In genomic region chr3:129184396-129184656, GRCh38 we compare ENCODE assay signal across 7 cellular contexts. TPM values are rescaled to one million over a fixed set of nuclear protein-coding genes. Genes with fewer than 3 reads are reported as not detected.
DNase-seq lines count a peak whose midpoint lies in the region; ATAC-seq and TF ChIP-seq lines count a peak whose summit lies in the region.

No MANE protein-coding gene starts in this region.

- DNase-seq in WERI-Rb-1 (no peak), fibroblast of the aortic adventitia (ENCODE audit: low read depth) (no peak), omental fat pad (ENCODE audit: low spot score) (no peak), AML-193 (lab: John Stamatoyannopoulos, UW) (no peak)
- no peak for DNase-seq in activated CD4-positive, CD25-positive, alpha-beta regulatory T cell treated with anti-CD3 and anti-CD28 coated beads, Interleukin-2, amount 50 U/mL, for 72 hours

- peak overlapping the region; percentile 99 for H3K27ac ChIP-seq in WERI-Rb-1

- TF ChIP-seq CTCF in GM12875 (IDR thresholded peaks at IDR 0.05; ENCODE audit: borderline replicate concordance, insufficient read depth, low read depth, low read length) (no peak), WERI-Rb-1 (IDR thresholded peaks at IDR 0.05; ENCODE audit: low read depth, low read length) (no peak), fibroblast of the aortic adventitia (IDR thresholded peaks at IDR 0.05; ENCODE audit: insufficient read depth, low read length) (no peak), omental fat pad (IDR thresholded peaks at IDR 0.05) (no peak)

- peaks cover 32% of the 10 kb centered on the region for H3K36me3 ChIP-seq in WERI-Rb-1

- H3K27me3 ChIP-seq in WERI-Rb-1 (ENCODE audit: insufficient read depth, low read depth, severe bottlenecking): no peaks in the 10 kb centered on the region

- ATAC-seq in HG03354 (IDR thresholded peaks at IDR 0.05; ENCODE audit: poor library complexity, severe bottlenecking, unreplicated experiment) (peak; percentile 5), omental fat pad (ENCODE audit: low FRiP score) (peak; percentile 16)

- H3K4me3 ChIP-seq in GM12875 (ENCODE audit: low read depth, low read length) (peak overlapping the region; percentile 93), WERI-Rb-1 (ENCODE audit: low read depth, low read length) (peak overlapping the region; percentile 90), fibroblast of the aortic adventitia (ENCODE audit: low read depth, low read length) (peak overlapping the region; percentile 74)

- H3K9me3 ChIP-seq in WERI-Rb-1 (ENCODE audit: severe bottlenecking): no peaks in the 10 kb centered on the region

RNA-seq across cellular contexts. Expression of gene CNBP, which starts 0.6 kb away (rescaled TPM):
- total RNA-seq in fibroblast of the aortic adventitia (ENCODE audit: low replicate concordance) (286 and 295 TPM in 2 replicates), omental fat pad (100 to 1,000 TPM; 369 to 489 (median 433) TPM)

RNA-seq across cellular contexts. Expression of gene ISY1, which starts 23.5 kb away (rescaled TPM):
- 20.6 and 51.0 TPM in 2 replicates for total RNA-seq in fibroblast of the aortic adventitia (ENCODE audit: low replicate concordance)
- 10 to 100 TPM; 14.4 to 23.2 (median 17.0) TPM for total RNA-seq in omental fat pad
